Comparison of ENCODE assay signal across 17 cellular contexts in genomic region chr6:150156460-150156859, GRCh38. TPM values are rescaled to one million over a fixed set of nuclear protein-coding genes. Genes with fewer than 3 reads are reported as not detected.
DNase-seq lines count a peak whose midpoint lies in the region; ATAC-seq, FAIRE-seq and TF ChIP-seq lines count a peak whose summit lies in the region.
"Had no signal": no experiment of that assay in that cellular context is flagged by ENCODE, and none has a peak within 500 bp of the region (broad histone marks: within the 10 kb centered on the region; RNA-seq: fewer than 3 reads in every experiment).

No MANE protein-coding gene starts in this region.

- H3K9me3 ChIP-seq in K562 (replicated peaks; ENCODE audit: control insufficient read depth, insufficient read depth, low read depth, low read length): no peaks in the 10 kb centered on the region
- no peaks in the 10 kb centered on the region for H3K9me3 ChIP-seq in esophagus (ENCODE audit: control insufficient read depth in 2 of 2, insufficient read depth in 1 of 2, low read depth in 1 of 2, low read length in 1 of 2)
- H3K9me3 ChIP-seq in keratinocyte (ENCODE audit: control insufficient read depth, low read depth, low read length): no peaks in the 10 kb centered on the region

- H4K20me1 ChIP-seq in K562 (replicated peaks; ENCODE audit: control insufficient read depth, insufficient read depth, low read length): no peaks in the 10 kb centered on the region
- H4K20me1 ChIP-seq in keratinocyte (ENCODE audit: control insufficient read depth, extremely low read depth, insufficient read depth, low read length): no peaks in the 10 kb centered on the region
- H4K20me1 ChIP-seq: BLaER1 treated with 17β-estradiol and CSF1 and Interleukin-3, amounts not matched to agents 10 nM and 100 nM had no signal

- POLR2A ChIA-PET in K562 (lab: Yijun Ruan, JAX): interaction anchor here (2.1 to 3.8 kb wide), 2 partner anchors 11 to 12 kb away, joined by 5 to 20 read pairs; partner anchors contain the start of gene PPP1R14C

- dilution Hi-C loops in keratinocyte (cut with MboI; ENCODE audit: extremely low pct_ligation_motif_present, low sequenced_read_pairs): no loop called here

- no peak overlapping the region for H2AFZ ChIP-seq in K562 (ENCODE audit: low read depth, low read length)
- no peak overlapping the region for H2AFZ ChIP-seq in keratinocyte (ENCODE audit: control insufficient read depth, low read length)

- intact Hi-C loops in K562 (cut with micrococcal nuclease): no loop called here

- H3K4me1 ChIP-seq in K562 (replicated peaks in 1 of 2; ENCODE audit: control insufficient read depth in 2 of 2, insufficient read depth in 2 of 2, low read length in 2 of 2): peaks cover 22 to 33% of the 10 kb centered on the region in 2 experiments
- H3K4me1 ChIP-seq in esophagus (ENCODE audit: control insufficient read depth in 2 of 2, insufficient read depth in 2 of 2, low read length in 1 of 2): peaks cover 0 to 6% of the 10 kb centered on the region in 2 donors
- peaks cover 53% of the 10 kb centered on the region for H3K4me1 ChIP-seq in keratinocyte (ENCODE audit: control insufficient read depth, extremely low read depth, insufficient read depth, low read length)

- 46% methylated on average over 3 of the region's 3 CpGs for WGBS in K562 (ENCODE audit: insufficient coverage, low coverage, missing lambda C conversion rate)
- 49 to 65% methylated on average over 3 of the region's 3 CpGs for WGBS in esophagus, 2 donors

- peaks cover 30% of the 10 kb centered on the region for H3K79me2 ChIP-seq in K562 (ENCODE audit: control insufficient read depth, insufficient read depth, low read length)
- peaks cover 70% of the 10 kb centered on the region for H3K79me2 ChIP-seq in keratinocyte (ENCODE audit: control insufficient read depth, insufficient read depth, low read length)

- H3K9ac ChIP-seq in K562 (ENCODE audit: insufficient read depth in 1 of 2, low read depth in 2 of 2, low read length in 2 of 2) (no peak overlapping the region), keratinocyte (ENCODE audit: control insufficient read depth, extremely low read depth, insufficient read depth, low read length) (peak overlapping the region; percentile 51)
- H3K9ac ChIP-seq: BLaER1 treated with 17β-estradiol and CSF1 and Interleukin-3, amounts not matched to agents 10 nM and 100 nM had no signal

- H3K4me3 ChIP-seq in K562: no peak overlapping the region
- H3K4me3 ChIP-seq in esophagus (ENCODE audit: low read depth in 1 of 2, low read length in 2 of 2): no peak overlapping the region
- peak overlapping the region in 2 of 3 experiments; percentile 18 to 34 for H3K4me3 ChIP-seq in keratinocyte (ENCODE audit: control insufficient read depth in 2 of 3, extremely low read depth in 1 of 3, insufficient read depth in 2 of 3, low read depth in 1 of 3, low read length in 3 of 3)
- H3K4me3 ChIP-seq: BLaER1 treated with 17β-estradiol and CSF1 and Interleukin-3, amounts not matched to agents 10 nM and 100 nM had no signal

- H3K27ac ChIP-seq in K562 (ENCODE audit: extremely low read depth, low read depth, low read length) (no peak overlapping the region), esophagus (ENCODE audit: low read depth in 2 of 2, low read length in 1 of 2) (peak overlapping the region; percentile 65 to 83), keratinocyte (ENCODE audit: control insufficient read depth, insufficient read depth, low read length) (peak overlapping the region; percentile 84)
- H3K27ac ChIP-seq: BLaER1 treated with 17β-estradiol and CSF1 and Interleukin-3, amounts not matched to agents 10 nM and 100 nM had no signal

- H3K27me3 ChIP-seq in K562 (ENCODE audit: control insufficient read depth in 2 of 2, insufficient read depth in 2 of 2, low read length in 2 of 2): no peaks in the 10 kb centered on the region
- no peaks in the 10 kb centered on the region for H3K27me3 ChIP-seq in esophagus (ENCODE audit: control insufficient read depth in 1 of 2, insufficient read depth in 2 of 2, low read length in 2 of 2)
- H3K27me3 ChIP-seq in keratinocyte (ENCODE audit: control insufficient read depth, extremely low read depth, insufficient read depth, low read length): no peaks in the 10 kb centered on the region
- H3K27me3 ChIP-seq: BLaER1 treated with 17β-estradiol and CSF1 and Interleukin-3, amounts not matched to agents 10 nM and 100 nM had no signal

- H3K9me1 ChIP-seq in K562 (ENCODE audit: control insufficient read depth, insufficient read depth, low read length) (no peaks in the 10 kb centered on the region), keratinocyte (ENCODE audit: control insufficient read depth, extremely low read depth, insufficient read depth, low read length) (peaks cover 3% of the 10 kb centered on the region)

- TF ChIP-seq POLR2A in K562 (conservative IDR thresholded peaks at IDR 0.05): no peak

- H3K4me2 ChIP-seq in K562 (ENCODE audit: insufficient read depth, low read length): no peak overlapping the region; the same call in 1 of the 2 replicates
- peak overlapping the region; percentile 64 for H3K4me2 ChIP-seq in keratinocyte (ENCODE audit: control insufficient read depth, extremely low read depth, insufficient read depth, low read depth, low read length)

- TF ChIP-seq RAD21 in K562 (CRISPR knock-in tag; conservative IDR thresholded peaks at IDR 0.05 in 1 of 2, IDR thresholded peaks at IDR 0.05 in 1 of 2): no peak

- CTCF ChIA-PET in K562 (lab: Yijun Ruan, JAX; ENCODE audit: low intra/inter-chr PET ratio): no interaction called here

- TF ChIP-seq CTCF in K562 (IDR thresholded peaks at IDR 0.05 in 2 of 3, conservative IDR thresholded peaks at IDR 0.05 in 1 of 3; ENCODE audit: insufficient read depth in 2 of 3, low read depth in 1 of 3, low read length in 3 of 3) (no peak), keratinocyte (optimal IDR thresholded peaks at IDR 0.05 in 1 of 3, IDR thresholded peaks at IDR 0.05 in 1 of 3, conservative IDR thresholded peaks at IDR 0.05 in 1 of 3; ENCODE audit: extremely low read depth in 1 of 3, insufficient read depth in 2 of 3, low read length in 3 of 3) (no peak)

- no peaks in the 10 kb centered on the region for H3K36me3 ChIP-seq in K562 (ENCODE audit: control insufficient read depth, insufficient read depth, low read length)
- no peaks in the 10 kb centered on the region for H3K36me3 ChIP-seq in esophagus (ENCODE audit: control insufficient read depth in 2 of 2, insufficient read depth in 2 of 2, low read length in 1 of 2)
- peaks cover 0 to 4% of the 10 kb centered on the region in 2 experiments for H3K36me3 ChIP-seq in keratinocyte (ENCODE audit: control insufficient read depth in 2 of 2, extremely low read depth in 1 of 2, insufficient read depth in 2 of 2, low read length in 2 of 2)
- H3K36me3 ChIP-seq: BLaER1 treated with 17β-estradiol and CSF1 and Interleukin-3, amounts not matched to agents 10 nM and 100 nM had no signal

- in situ Hi-C loops in K562 (cut with MboI): no loop called here

- FAIRE-seq in K562 (lab: Jason Lieb, UNC): peak; percentile 32
- FAIRE-seq in keratinocyte (lab: Jason Lieb, UNC): peak; percentile 71
- FAIRE-seq: GM18507, GM19239 had no signal

- BruUV-seq in K562 (replicated peaks; lab: Mats Ljungman, UMichigan): no TSS peak

- no peak for TF ChIP-seq EP300 in K562 (IDR thresholded peaks at IDR 0.05; ENCODE audit: low read length)

- ATAC-seq in K562: no peak
- no peak for ATAC-seq in GM19023 (IDR thresholded peaks at IDR 0.05; ENCODE audit: unreplicated experiment)
- no peak for ATAC-seq in GM18868 (IDR thresholded peaks at IDR 0.05; ENCODE audit: unreplicated experiment)

- DNase-seq in HPDE6-E6E7 (ENCODE audit: extremely low spot score) (peak; percentile 45), K562 (ENCODE audit: extremely low read depth in 1 of 4, low spot score in 3 of 4) (no peak), keratinocyte (ENCODE audit: low read depth, low spot score) (no peak), retina (no peak), nucleus accumbens (lab: John Stamatoyannopoulos, UW) (no peak)
- DNase-seq: ACHN; Calu3; CD4-positive, CD25-positive, alpha-beta regulatory T cell; DMS 273 treated with DMSO at 0.1 percent for 48 hours; GOT3; H9 had no signal

TF ChIP-seq in K562, 482 proteins besides CTCF, POLR2A, EP300 and RAD21 (continues in another document):
- TF ChIP-seq ZNF668 (CRISPR knock-in tag; IDR thresholded peaks at IDR 0.05) (no peak), CBFA2T3 (IDR thresholded peaks at IDR 0.05) (peak; percentile 48; the same call in 1 of the 2 replicates)

RNA-seq across cellular contexts. Expression of gene PPP1R14C, which starts 13.6 kb away (rescaled TPM):
- total RNA-seq in K562 (2011; cell fraction: chromatin; rRNA removed; ENCODE audit: low replicate concordance): 4.2 and 9.2 TPM in 2 replicates
- total RNA-seq in K562 (2011; cell fraction: nucleolus; rRNA removed): 3.2 and 3.8 TPM in 2 replicates
- 9.5 and 13.9 TPM in 2 replicates for total RNA-seq in K562 (2011; cell fraction: nucleoplasm; rRNA removed)
- total RNA-seq in K562 (2014; rRNA removed): 10.1 and 11.6 TPM in 2 replicates
- 13.0 and 15.7 TPM in 2 replicates for total RNA-seq in K562 (2014; rRNA removed; fragmentation: Illumina TruSeq; extraction: Trizol)
- 3.8 and 4.5 TPM in 2 replicates for total RNA-seq in K562 (2015; rRNA removed; fragmentation: Illumina TruSeq; extraction: Trizol)
- 14.1 and 15.6 TPM in 2 replicates for total RNA-seq in K562 (2021)
- polyA plus RNA-seq in K562 (2011; rRNA removed): 16.6 and 21.9 TPM in 2 replicates
- 6.1 and 15.7 TPM in 2 replicates for polyA plus RNA-seq in K562 (2011; cell fraction: cytosol; rRNA removed)
- 3.4 and 8.0 TPM in 2 replicates for polyA plus RNA-seq in K562 (2011; cell fraction: nucleus; rRNA removed)
- 7.3 and 8.7 TPM in 2 replicates for polyA plus RNA-seq in K562 (2012)
- 11.9 and 12.2 TPM in 2 replicates for polyA plus RNA-seq in K562 (2014; fragmentation: Illumina TruSeq; extraction: Trizol)
- polyA plus RNA-seq in K562 (2014; fragmentation: Nextera tagmentation; extraction: Ambion mirVana): 10 to 100 TPM in 1 of 2 experiments, 1 to 10 TPM in 1; 8.1 to 14.5 TPM
- 9.7 and 11.7 TPM in 2 replicates for polyA plus RNA-seq in K562 (2014; rRNA removed)
- 13.8 and 22.7 TPM in 2 replicates for polyA minus RNA-seq in K562 (2011; rRNA and poly(A)+ RNA removed)
- polyA minus RNA-seq in K562 (2011; cell fraction: cytosol; rRNA and poly(A)+ RNA removed): 5.2 and 5.3 TPM in 2 replicates
- 2.8 and 5.3 TPM in 2 replicates for polyA minus RNA-seq in K562 (2011; cell fraction: nucleus; rRNA and poly(A)+ RNA removed)
- 10 to 100 TPM in 1 of 2 donors, 1 to 10 TPM in 1; 7.8 to 12.4 TPM for polyA plus RNA-seq in esophagus
- 35.4 to 50.6 TPM (median 43.7 TPM) in 3 replicates for polyA plus RNA-seq in keratinocyte
- 116 TPM for polyA plus RNA-seq in keratinocyte (2011; ENCODE audit: low read depth)
- 44.1 and 64.6 TPM in 2 replicates for polyA plus RNA-seq in keratinocyte (2011; cell fraction: cytosol; rRNA removed)
- 28.6 and 39.7 TPM in 2 replicates for polyA plus RNA-seq in keratinocyte (2011; cell fraction: nucleus; rRNA removed)
- polyA plus RNA-seq in keratinocyte (2012; ENCODE audit: low replicate concordance): 39.7 and 113 TPM in 2 replicates
- 6.7 to 26.4 TPM (median 23.0 TPM) in 3 replicates for polyA minus RNA-seq in keratinocyte
- 26.1 TPM for polyA minus RNA-seq in keratinocyte (2011; cell fraction: cytosol; rRNA and poly(A)+ RNA removed)
- 12.0 and 20.9 TPM in 2 replicates for polyA minus RNA-seq in keratinocyte (2011; cell fraction: nucleus; rRNA and poly(A)+ RNA removed)
- total RNA-seq: CD4-positive, CD25-positive, alpha-beta regulatory T cell had no signal
- polyA plus RNA-seq: CD4-positive, CD25-positive, alpha-beta regulatory T cell had no signal

Comparison
In these comparisons a context has a peak if more than half of its experiments do, and no peak if none do; other contexts are left out.
1. H3K4me3 ChIP-seq: peak in keratinocyte (2 of 3); none in K562 (single experiment) and esophagus (0 of 2).